Comparison of ENCODE assay signal across 10 cellular contexts in genomic region chr1:162022626-162023025, GRCh38. TPM values are rescaled to one million over a fixed set of nuclear protein-coding genes. Genes with fewer than 3 reads are reported as not detected.
A peak's percentile ranks its signal among the peaks of the same experiment; 100 is the strongest.
DNase-seq lines count a peak whose midpoint lies in the region; ATAC-seq and TF ChIP-seq lines count a peak whose summit lies in the region.
"Had no signal": no experiment of that assay in that cellular context is flagged by ENCODE, and none has a peak within 500 bp of the region (broad histone marks: within the 10 kb centered on the region; RNA-seq: fewer than 3 reads in every experiment).

No MANE protein-coding gene starts in this region.

- peaks cover 9% of the 10 kb centered on the region for H3K4me1 Mint-ChIP-seq in activated T-cell treated with anti-CD3 and anti-CD28 coated beads, Interleukin-2, amount 50 U/mL, for 24 hours (ENCODE audit: low read depth)
- peaks cover 9% of the 10 kb centered on the region for H3K4me1 Mint-ChIP-seq in activated naive CD8-positive, alpha-beta T cell treated with anti-CD3 and anti-CD28 coated beads, Interleukin-2, amount 10 ng/mL, durations not matched to agents 7 days and 5 days

- H3K36me3 ChIP-seq in lower lobe of right lung (no peaks in the 10 kb centered on the region), testis (ENCODE audit: low read depth, missing control alignments) (no peaks in the 10 kb centered on the region)

- POLR2A ChIA-PET in activated naive CD8-positive, alpha-beta T cell treated with anti-CD3 and anti-CD28 coated beads, Interleukin-2, amount 10 ng/mL, durations not matched to agents 7 days and 5 days (lab: Charles Lee): no interaction called here

- H3K27ac Mint-ChIP-seq in activated T-cell treated with anti-CD3 and anti-CD28 coated beads, Interleukin-2, amount 50 U/mL, for 24 hours: no peak overlapping the region
- no peak overlapping the region for H3K27ac Mint-ChIP-seq in activated naive CD8-positive, alpha-beta T cell treated with anti-CD3 and anti-CD28 coated beads, Interleukin-2, amount 10 ng/mL, durations not matched to agents 7 days and 5 days

- no peak for TF ChIP-seq CTCF in lower lobe of right lung (IDR thresholded peaks at IDR 0.05)
- TF ChIP-seq CTCF in testis (IDR thresholded peaks at IDR 0.05): no peak

- intact Hi-C loops in lower lobe of right lung (cut with DNase I) (no loop called here), testis (cut with DNase I; ENCODE audit: low total_unique reads) (loop anchor here (10.0 kb wide), 1 partner anchor 158 kb away; no protein-coding TSS in a partner anchor), head of caudate nucleus (cut with DNase I) (no loop called here)

- H3K36me3 Mint-ChIP-seq in activated T-cell treated with anti-CD3 and anti-CD28 coated beads, Interleukin-2, amount 50 U/mL, for 24 hours (ENCODE audit: low read depth): peaks cover 3% of the 10 kb centered on the region
- no peaks in the 10 kb centered on the region for H3K36me3 Mint-ChIP-seq in activated naive CD8-positive, alpha-beta T cell treated with anti-CD3 and anti-CD28 coated beads, Interleukin-2, amount 10 ng/mL, durations not matched to agents 7 days and 5 days

- H3K27me3 Mint-ChIP-seq in activated T-cell treated with anti-CD3 and anti-CD28 coated beads, Interleukin-2, amount 50 U/mL, for 24 hours: peaks cover 46% of the 10 kb centered on the region
- H3K27me3 Mint-ChIP-seq in activated naive CD8-positive, alpha-beta T cell treated with anti-CD3 and anti-CD28 coated beads, Interleukin-2, amount 10 ng/mL, durations not matched to agents 7 days and 5 days: peaks cover 43% of the 10 kb centered on the region

- no peak for ATAC-seq in activated naive CD8-positive, alpha-beta T cell treated with anti-CD3 and anti-CD28 coated beads, Interleukin-2, amount 10 ng/mL, durations not matched to agents 7 days and 5 days (ENCODE audit: low read depth)
- no peak for ATAC-seq in lower lobe of right lung

- WGBS in testis, 2 donors: 41 to 46% methylated on average over 9 of the region's 9 CpGs

- no peaks in the 10 kb centered on the region for H3K9me3 ChIP-seq in lower lobe of right lung
- H3K9me3 ChIP-seq in testis: no peaks in the 10 kb centered on the region

- H3K27ac ChIP-seq in lower lobe of right lung (no peak overlapping the region), testis (peak overlapping the region; percentile 18 to 55)

- peak overlapping the region; percentile 68 for H3K4me3 ChIP-seq in lower lobe of right lung
- peak overlapping the region; percentile 57 to 65 for H3K4me3 ChIP-seq in testis

- H3K4me3 Mint-ChIP-seq in activated T-cell treated with anti-CD3 and anti-CD28 coated beads, Interleukin-2, amount 50 U/mL, for 24 hours: peak overlapping the region; percentile 79
- peak overlapping the region; percentile 89 for H3K4me3 Mint-ChIP-seq in activated naive CD8-positive, alpha-beta T cell treated with anti-CD3 and anti-CD28 coated beads, Interleukin-2, amount 10 ng/mL, durations not matched to agents 7 days and 5 days

- peaks cover 39% of the 10 kb centered on the region for H3K4me1 ChIP-seq in lower lobe of right lung
- peaks cover 42% of the 10 kb centered on the region for H3K4me1 ChIP-seq in testis

- H3K27me3 ChIP-seq in lower lobe of right lung (ENCODE audit: low read depth): peaks cover 34% of the 10 kb centered on the region
- H3K27me3 ChIP-seq in testis: no peaks in the 10 kb centered on the region

- no peaks in the 10 kb centered on the region for H3K9me3 Mint-ChIP-seq in activated T-cell treated with anti-CD3 and anti-CD28 coated beads, Interleukin-2, amount 50 U/mL, for 24 hours
- H3K9me3 Mint-ChIP-seq in activated naive CD8-positive, alpha-beta T cell treated with anti-CD3 and anti-CD28 coated beads, Interleukin-2, amount 10 ng/mL, durations not matched to agents 7 days and 5 days: no peaks in the 10 kb centered on the region

- TF ChIP-seq POLR2A in testis (IDR thresholded peaks at IDR 0.05): no peak

- DNase-seq in activated T-cell treated with anti-CD3 and anti-CD28 coated beads, Interleukin-2, amount 50 U/mL, for 24 hours: no peak
- DNase-seq in activated T-cell treated with anti-CD3 and anti-CD28 coated beads for 4 hours: no peak
- no peak for DNase-seq in activated naive CD8-positive, alpha-beta T cell treated with anti-CD3 and anti-CD28 coated beads, Interleukin-2, amount 10 ng/mL, durations not matched to agents 7 days and 5 days
- DNase-seq in lower lobe of right lung: no peak
- no peak for DNase-seq in testis
- no peak for DNase-seq in activated CD4-positive, CD25-positive, alpha-beta regulatory T cell treated with anti-CD3 and anti-CD28 coated beads, Interleukin-2, amount 50 U/mL, for 72 hours
- no peak for DNase-seq in head of caudate nucleus
- DNase-seq in cortex of kidney (lab: John Stamatoyannopoulos, UW): no peak
- DNase-seq: AML-193, small intestine had no signal

RNA-seq across cellular contexts. Expression of gene OLFML2B, which starts 1.0 kb away (rescaled TPM):
- total RNA-seq in activated naive CD8-positive, alpha-beta T cell treated with anti-CD3 and anti-CD28 coated beads, Interleukin-2, amount 10 ng/mL, durations not matched to agents 7 days and 5 days: under 1 TPM; 0.14 to 0.82 TPM
- total RNA-seq in lower lobe of right lung (19.1 TPM), testis (10 to 100 TPM; 31.3 to 40.4 TPM)
- polyA plus RNA-seq in testis (ENCODE audit: insufficient read depth, low read depth, low replicate concordance): 57.9 TPM

RNA-seq across cellular contexts. Expression of gene NOS1AP, which starts 46.9 kb away (rescaled TPM):
- not detected for total RNA-seq in activated naive CD8-positive, alpha-beta T cell treated with anti-CD3 and anti-CD28 coated beads, Interleukin-2, amount 10 ng/mL, durations not matched to agents 7 days and 5 days
- total RNA-seq in lower lobe of right lung (3.6 TPM), testis (1 to 10 TPM; 4.1 to 5.1 TPM)
- polyA plus RNA-seq in testis (ENCODE audit: insufficient read depth, low read depth, low replicate concordance): 2.1 TPM

Comparison
In these comparisons a context has a peak if more than half of its experiments do, and no peak if none do; other contexts are left out.
1. RNA of gene OLFML2B, which starts 1.0 kb away (total RNA-seq): 31.3 to 40.4 TPM in testis and 19.1 TPM in lower lobe of right lung (single experiment); 0.14 to 0.82 TPM in activated naive CD8-positive, alpha-beta T cell treated with anti-CD3 and anti-CD28 coated beads, Interleukin-2, amount 10 ng/mL, durations not matched to agents 7 days and 5 days; every median in the first group is over 10 times any median in the second.